8 cellular contexts compared by ENCODE assay signal in the genomic region with DNA sequence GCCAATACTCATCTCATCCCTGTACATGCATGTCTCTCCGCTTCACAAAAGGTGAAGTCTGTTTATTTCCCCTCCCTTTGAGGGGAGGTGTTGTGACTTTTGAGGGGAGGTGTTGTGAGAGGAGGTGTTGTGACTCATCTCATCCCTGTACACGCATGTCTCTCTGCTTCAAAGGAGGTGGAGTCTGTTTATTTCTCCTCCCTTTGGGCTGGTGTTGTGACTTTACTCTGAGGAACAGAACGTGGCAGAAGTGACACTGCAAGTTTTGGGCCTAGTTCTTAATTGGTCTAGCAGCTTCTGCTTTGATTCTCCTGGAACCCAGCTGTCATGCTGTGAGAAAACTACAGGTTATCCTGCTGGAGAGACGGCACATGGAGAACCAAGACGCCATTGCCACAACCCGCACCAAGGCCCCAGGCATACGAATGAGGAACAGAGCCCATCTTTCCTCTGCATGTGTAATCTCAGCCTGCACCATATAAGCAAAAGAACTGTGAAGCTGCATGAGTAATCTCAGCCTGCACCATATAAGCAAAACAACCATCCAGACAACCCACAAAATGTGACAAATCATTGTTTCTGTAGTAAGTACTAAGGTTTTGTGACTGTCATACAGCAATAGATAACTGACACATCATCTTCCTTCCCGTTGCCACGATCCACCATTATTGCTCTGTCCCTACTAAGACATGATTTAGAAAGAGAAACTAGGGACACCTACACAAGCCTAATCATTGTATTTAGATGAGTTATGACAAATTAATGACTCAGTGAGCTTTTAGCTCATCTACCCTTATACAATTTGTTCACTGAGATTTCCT. TPM values are rescaled to one million over a fixed set of nuclear protein-coding genes. Genes with fewer than 3 reads are reported as not detected.
DNase-seq lines count a peak whose midpoint lies in the region; ATAC-seq and FAIRE-seq lines count a peak whose summit lies in the region.
"Had no signal": no experiment of that assay in that cellular context is flagged by ENCODE, and none has a peak within 500 bp of the region (broad histone marks: within the 10 kb centered on the region; RNA-seq: fewer than 3 reads in every experiment).

No MANE protein-coding gene starts in this region.

- H3K27me3 Mint-ChIP-seq in activated naive CD8-positive, alpha-beta T cell treated with anti-CD3 and anti-CD28 coated beads, Interleukin-2, amount 10 ng/mL, durations not matched to agents 7 days and 5 days, result no peaks in the 10 kb centered on the region

- H3K4me3 ChIP-seq in small intestine (ENCODE audit: low read depth in 1 of 2, low read length in 2 of 2), result no peak overlapping the region
- H3K4me3 ChIP-seq: lower lobe of right lung had no signal

- peak overlapping the region; percentile 15 for H3K27ac Mint-ChIP-seq in activated naive CD8-positive, alpha-beta T cell treated with anti-CD3 and anti-CD28 coated beads, Interleukin-2, amount 10 ng/mL, durations not matched to agents 7 days and 5 days

- ATAC-seq in GM19043 (IDR thresholded peaks at IDR 0.05; ENCODE audit: low read depth, unreplicated experiment) (peak; percentile 38), HG03159 (IDR thresholded peaks at IDR 0.05; ENCODE audit: unreplicated experiment) (peak; percentile 55)
- peak; percentile 50 for ATAC-seq in activated naive CD8-positive, alpha-beta T cell treated with anti-CD3 and anti-CD28 coated beads, Interleukin-2, amount 10 ng/mL, durations not matched to agents 7 days and 5 days (ENCODE audit: low read depth)
- ATAC-seq: lower lobe of right lung had no signal

- H3K4me1 ChIP-seq in small intestine (ENCODE audit: control insufficient read depth in 2 of 2, insufficient read depth in 1 of 2, low read depth in 1 of 2, low read length in 1 of 2), result peaks cover 0 to 5% of the 10 kb centered on the region in 2 donors
- H3K4me1 ChIP-seq: lower lobe of right lung had no signal

- no peak overlapping the region for H3K27ac ChIP-seq in small intestine (ENCODE audit: low read depth in 1 of 2, low read length in 1 of 2)
- H3K27ac ChIP-seq: lower lobe of right lung had no signal

- H3K4me1 Mint-ChIP-seq in activated naive CD8-positive, alpha-beta T cell treated with anti-CD3 and anti-CD28 coated beads, Interleukin-2, amount 10 ng/mL, durations not matched to agents 7 days and 5 days, result peaks cover 19% of the 10 kb centered on the region

- H3K4me3 Mint-ChIP-seq in activated naive CD8-positive, alpha-beta T cell treated with anti-CD3 and anti-CD28 coated beads, Interleukin-2, amount 10 ng/mL, durations not matched to agents 7 days and 5 days, result no peak overlapping the region

- peaks cover 0 to 3% of the 10 kb centered on the region in 2 donors for H3K36me3 ChIP-seq in small intestine (ENCODE audit: control insufficient read depth in 2 of 2, insufficient read depth in 2 of 2, low read length in 2 of 2)

- no peak for DNase-seq in activated naive CD8-positive, alpha-beta T cell treated with anti-CD3 and anti-CD28 coated beads, Interleukin-2, amount 10 ng/mL, durations not matched to agents 7 days and 5 days
- peak; percentile 9 for DNase-seq in stimulated activated CD8-positive, alpha-beta memory T cell treated with anti-CD3 and anti-CD28 coated beads, Interleukin-12 subunit alpha, Interleukin-12 subunit beta, amount 100 ng/mL, for 24 hours (ENCODE audit: extremely low read depth)
- DNase-seq in small intestine (no peak), Kasumi-1 (lab: John Stamatoyannopoulos, UW) (no peak)
- DNase-seq in NK-92 treated with Interleukin-12 subunit alpha and Interleukin-12 subunit beta, amount 100 ng/mL, for 24 hours (lab: John Stamatoyannopoulos, UW), result no peak
- DNase-seq: lower lobe of right lung had no signal

- no peak for FAIRE-seq in small intestine (lab: Jason Lieb, UNC)

- peaks cover 39% of the 10 kb centered on the region for H3K36me3 Mint-ChIP-seq in activated naive CD8-positive, alpha-beta T cell treated with anti-CD3 and anti-CD28 coated beads, Interleukin-2, amount 10 ng/mL, durations not matched to agents 7 days and 5 days

- POLR2A ChIA-PET in activated naive CD8-positive, alpha-beta T cell treated with anti-CD3 and anti-CD28 coated beads, Interleukin-2, amount 10 ng/mL, durations not matched to agents 7 days and 5 days (lab: Charles Lee), result no interaction called here

- H3K9me3 Mint-ChIP-seq in activated naive CD8-positive, alpha-beta T cell treated with anti-CD3 and anti-CD28 coated beads, Interleukin-2, amount 10 ng/mL, durations not matched to agents 7 days and 5 days, result no peaks in the 10 kb centered on the region

- H3K9me3 ChIP-seq in small intestine (ENCODE audit: control insufficient read depth, low read depth), result no peaks in the 10 kb centered on the region
- H3K9me3 ChIP-seq: lower lobe of right lung had no signal

- H3K27me3 ChIP-seq in small intestine (ENCODE audit: control insufficient read depth in 2 of 2, insufficient read depth in 2 of 2, low read length in 2 of 2), result no peaks in the 10 kb centered on the region

- 74 to 77% (median 75%) methylated on average over 9 of the region's 9 CpGs for WGBS in small intestine, 3 donors

RNA-seq across cellular contexts. Expression of gene GALNT4, which starts 30.0 kb away (rescaled TPM):
- 10 to 100 TPM; 15.6 to 16.3 TPM for total RNA-seq in activated naive CD8-positive, alpha-beta T cell treated with anti-CD3 and anti-CD28 coated beads, Interleukin-2, amount 10 ng/mL, durations not matched to agents 7 days and 5 days
- 10 to 100 TPM in 1 of 3 donors, 1 to 10 TPM in 2; 3.2 to 16.1 (median 5.8) TPM for polyA plus RNA-seq in small intestine

RNA-seq across cellular contexts. Expression of gene POC1B, which starts 31.2 kb away (rescaled TPM):
- total RNA-seq in activated naive CD8-positive, alpha-beta T cell treated with anti-CD3 and anti-CD28 coated beads, Interleukin-2, amount 10 ng/mL, durations not matched to agents 7 days and 5 days, result 10 to 100 TPM; 48.0 to 48.8 TPM
- polyA plus RNA-seq in small intestine, result 10 to 100 TPM; 14.1 to 17.0 (median 15.7) TPM
